Comparison of ENCODE assay signal across 14 cellular contexts in the genomic region with DNA sequence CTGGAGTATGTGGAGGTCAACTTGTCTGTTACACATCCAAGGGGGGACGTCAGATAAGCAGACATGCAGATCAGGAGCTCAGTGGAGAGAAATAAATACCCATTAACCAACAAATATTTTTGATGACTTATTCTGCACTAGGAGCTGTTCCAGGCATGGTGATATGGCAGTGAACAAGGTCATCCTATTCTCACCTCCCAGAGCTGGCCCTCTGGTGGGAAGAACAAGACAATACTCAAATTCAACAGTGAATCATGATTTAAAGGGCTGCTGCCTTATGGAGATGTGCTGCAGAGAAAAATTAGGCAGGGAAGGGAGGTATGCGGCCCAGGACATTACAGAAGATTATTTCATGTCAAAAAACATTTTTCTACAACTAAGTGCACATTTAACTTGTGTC. TPM values are rescaled to one million over a fixed set of nuclear protein-coding genes. Genes with fewer than 3 reads are reported as not detected.
DNase-seq lines count a peak whose midpoint lies in the region; ATAC-seq and TF ChIP-seq lines count a peak whose summit lies in the region.
"Had no signal": no experiment of that assay in that cellular context is flagged by ENCODE, and none has a peak within 500 bp of the region (broad histone marks: within the 10 kb centered on the region; RNA-seq: fewer than 3 reads in every experiment).

No MANE protein-coding gene starts in this region.

- H3K4me3 ChIP-seq in MG63 = no peak overlapping the region

- H3K4me1 Mint-ChIP-seq in chondrocyte (ENCODE audit: low read depth) (peaks cover 8% of the 10 kb centered on the region), progenitor cell of endocrine pancreas (ENCODE audit: low read depth) (no peaks in the 10 kb centered on the region)
- H3K4me1 Mint-ChIP-seq: mesothelial cell of epicardium had no signal

- DNase-seq in NCI-H82 (lab: John Stamatoyannopoulos, UW) (peak; percentile 4), NCI-H82 treated with DMSO at 0.1 percent for 48 hours (lab: John Stamatoyannopoulos, UW; ENCODE audit: unreplicated experiment) (no peak), NCI-H69 (lab: John Stamatoyannopoulos, UW) (peak; percentile 20), chondrocyte (ENCODE audit: low spot score) (no peak), progenitor cell of endocrine pancreas (ENCODE audit: low spot score, unreplicated experiment) (no peak), NCI-H524 treated with DMSO at 0.1 percent for 48 hours (lab: John Stamatoyannopoulos, UW) (no peak), MG63 (no peak)
- DNase-seq: anterior cingulate cortex; Calu3; IMR-90; NCI-H2081; stimulated activated CD4-positive, alpha-beta T cell treated with anti-CD3 and anti-CD28 coated beads, Interleukin-15, amount 100 ng/mL, for 24 hours had no signal

- no peaks in the 10 kb centered on the region for H3K9me3 ChIP-seq in MG63

- H3K36me3 Mint-ChIP-seq in chondrocyte (ENCODE audit: low read depth) (no peaks in the 10 kb centered on the region), progenitor cell of endocrine pancreas (ENCODE audit: insufficient read depth) (no peaks in the 10 kb centered on the region)
- H3K36me3 Mint-ChIP-seq: mesothelial cell of epicardium had no signal

- no peaks in the 10 kb centered on the region for H3K27me3 ChIP-seq in MG63

- H3K27ac Mint-ChIP-seq in chondrocyte (ENCODE audit: unreplicated experiment) = no peak overlapping the region
- H3K27ac Mint-ChIP-seq in progenitor cell of endocrine pancreas = no peak overlapping the region
- H3K27ac Mint-ChIP-seq: mesothelial cell of epicardium had no signal

- ATAC-seq in HG02852 (IDR thresholded peaks at IDR 0.05; ENCODE audit: unreplicated experiment) = no peak

- no peaks in the 10 kb centered on the region for H3K9me3 Mint-ChIP-seq in chondrocyte (ENCODE audit: low read depth)
- no peaks in the 10 kb centered on the region for H3K9me3 Mint-ChIP-seq in progenitor cell of endocrine pancreas (ENCODE audit: low read depth)
- H3K9me3 Mint-ChIP-seq: mesothelial cell of epicardium had no signal

- H3K4me3 Mint-ChIP-seq in chondrocyte (ENCODE audit: unreplicated experiment) (no peak overlapping the region), progenitor cell of endocrine pancreas (ENCODE audit: low read depth) (no peak overlapping the region)
- H3K4me3 Mint-ChIP-seq: mesothelial cell of epicardium had no signal

- H3K27me3 Mint-ChIP-seq in chondrocyte (ENCODE audit: low read depth) (peaks cover 2% of the 10 kb centered on the region), progenitor cell of endocrine pancreas (no peaks in the 10 kb centered on the region)

- no peaks in the 10 kb centered on the region for H3K36me3 ChIP-seq in MG63

- TF ChIP-seq CTCF in chondrocyte (IDR thresholded peaks at IDR 0.05) = peak; percentile 43
- TF ChIP-seq CTCF in progenitor cell of endocrine pancreas (IDR thresholded peaks at IDR 0.05; ENCODE audit: unreplicated experiment) = peak; percentile 26

RNA-seq across cellular contexts. Expression of gene SYK, which starts 36.5 kb away (rescaled TPM):
- total RNA-seq in chondrocyte = 0.22 to 0.55 TPM in 2 of 3 replicates, not detected in the other
- total RNA-seq in progenitor cell of endocrine pancreas = 7.4 and 9.6 TPM in 2 replicates
- total RNA-seq in MG63 (2014; rRNA removed; shearing (Covaris generic); ENCODE audit: low replicate concordance) = 4.9 and 7.9 TPM in 2 replicates
- total RNA-seq: IMR-90 had no signal

Comparison
In these comparisons a context has a peak if more than half of its experiments do, and no peak if none do; other contexts are left out.
1. DNase-seq: peak in NCI-H82 (single experiment) and NCI-H69 (single experiment); none in NCI-H82 treated with DMSO at 0.1 percent for 48 hours (single experiment), chondrocyte (single experiment), progenitor cell of endocrine pancreas (single experiment), NCI-H524 treated with DMSO at 0.1 percent for 48 hours (single experiment) and MG63 (single experiment).